ENCODE assay signal across 21 cellular contexts in the genomic region with DNA sequence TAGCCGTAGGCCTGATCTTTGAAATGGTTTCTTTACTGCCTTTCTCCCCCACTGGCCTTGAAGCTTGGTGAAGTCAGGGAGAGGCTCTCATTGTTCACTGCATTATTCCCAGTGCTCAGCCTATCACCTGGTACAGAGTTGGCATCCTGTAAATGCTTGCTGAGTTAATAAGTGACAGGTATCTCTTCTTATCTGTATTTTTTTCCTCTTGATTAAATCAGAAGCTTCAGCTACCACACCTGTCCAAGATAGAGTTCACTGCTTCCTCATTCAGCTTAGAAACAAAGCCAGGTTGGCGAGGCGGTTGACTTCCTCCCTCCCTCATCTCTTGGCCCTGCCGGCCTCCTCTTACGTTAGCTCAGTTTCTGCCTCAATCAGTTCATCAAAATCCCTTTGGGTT.
DNase-seq lines count a peak whose midpoint lies in the region; TF ChIP-seq lines count a peak whose summit lies in the region.
"Had no signal": no experiment of that assay in that cellular context is flagged by ENCODE, and none has a peak within 500 bp of the region (broad histone marks: within the 10 kb centered on the region; RNA-seq: fewer than 3 reads in every experiment).

No MANE protein-coding gene starts in this region.

- in situ Hi-C loops in Caki2 (cut with HindIII; ENCODE audit: low pct_unique_long_range_greater_than_20kb, low sequenced_read_pairs) = no loop called here

- no peak overlapping the region for H3K4me3 Mint-ChIP-seq in endodermal cell
- H3K4me3 Mint-ChIP-seq: activated CD4-positive, alpha-beta memory T cell treated with anti-CD3 and anti-CD28 coated beads, Interleukin-2, amount 10 ng/mL, durations not matched to agents 7 days and 5 days; brain had no signal

- H3K27ac Mint-ChIP-seq in endodermal cell = peak overlapping the region; percentile 5
- H3K27ac Mint-ChIP-seq: activated CD4-positive, alpha-beta memory T cell treated with anti-CD3 and anti-CD28 coated beads, Interleukin-2, amount 10 ng/mL, durations not matched to agents 7 days and 5 days; brain had no signal

- no peaks in the 10 kb centered on the region for H3K27me3 ChIP-seq in endodermal cell (ENCODE audit: control insufficient read depth, insufficient read depth, low read length, poor library complexity, severe bottlenecking)
- H3K27me3 ChIP-seq in parathyroid adenoma (ENCODE audit: control insufficient read depth, insufficient read depth, low read length) = no peaks in the 10 kb centered on the region
- H3K27me3 ChIP-seq: upper lobe of left lung had no signal

- H3K9me3 ChIP-seq in endodermal cell (ENCODE audit: control insufficient read depth, low read length) = peaks cover 16% of the 10 kb centered on the region
- H3K9me3 ChIP-seq in parathyroid adenoma (ENCODE audit: control insufficient read depth, low read length) = no peaks in the 10 kb centered on the region
- H3K9me3 ChIP-seq: upper lobe of left lung had no signal

- H3K9ac ChIP-seq in endodermal cell (ENCODE audit: extremely low read depth, low read length, poor library complexity, severe bottlenecking) = no peak overlapping the region
- no peak overlapping the region for H3K9ac ChIP-seq in parathyroid adenoma

- H2AFZ ChIP-seq in parathyroid adenoma = peak overlapping the region; percentile 25

- H3K9me3 Mint-ChIP-seq in endodermal cell = peaks cover 3% of the 10 kb centered on the region
- H3K9me3 Mint-ChIP-seq: activated CD4-positive, alpha-beta memory T cell treated with anti-CD3 and anti-CD28 coated beads, Interleukin-2, amount 10 ng/mL, durations not matched to agents 7 days and 5 days; activated naive CD4-positive, alpha-beta T cell treated with anti-CD3 and anti-CD28 coated beads, Interleukin-2, amount 50 U/mL, for 72 hours had no signal

- H3K4me1 ChIP-seq in endodermal cell (ENCODE audit: control insufficient read depth, insufficient read depth, low read length) (no peaks in the 10 kb centered on the region), parathyroid adenoma (peaks cover 4% of the 10 kb centered on the region)
- H3K4me1 ChIP-seq: upper lobe of left lung had no signal

- TF ChIP-seq CTCF in endodermal cell (conservative IDR thresholded peaks at IDR 0.05) (no peak), parathyroid adenoma (IDR thresholded peaks at IDR 0.05) (no peak)

- no peak overlapping the region for H3K4me2 ChIP-seq in parathyroid adenoma (ENCODE audit: low read length)

- peak; percentile 64 for DNase-seq in Caki2 (ENCODE audit: low read depth)
- DNase-seq in NCI-H146 treated with DMSO at 0.1 percent for 48 hours (lab: John Stamatoyannopoulos, UW; ENCODE audit: unreplicated experiment) = peak; percentile 19
- DNase-seq in endodermal cell = no peak
- no peak for DNase-seq in NCI-H2196 (lab: John Stamatoyannopoulos, UW; ENCODE audit: unreplicated experiment)
- no peak for DNase-seq in DMS153 treated with DMSO at 0.1 percent for 48 hours (lab: John Stamatoyannopoulos, UW; ENCODE audit: unreplicated experiment)
- no peak for DNase-seq in cerebellum (ENCODE audit: low spot score)
- DNase-seq: activated CD4-positive, alpha-beta memory T cell treated with anti-CD3 and anti-CD28 coated beads, Interleukin-2, amount 10 ng/mL, durations not matched to agents 7 days and 5 days; activated T-cell treated with anti-CD3 and anti-CD28 coated beads, Interleukin-2, amount 50 U/mL, for 48 hours; foreskin fibroblast; GDM1; hypothalamus; Karpas-422; NCI-H1694; NCI-H345; NK-92 treated with Interleukin-12 subunit alpha and Interleukin-12 subunit beta, amount 100 ng/mL, for 24 hours; right cardiac atrium; stimulated activated naive CD8-positive, alpha-beta T cell treated with anti-CD3 and anti-CD28 coated beads, Interleukin-15, Interleukin-2, amounts not matched to agents 100 U/mL and 50 U/mL, for 24 hours; upper lobe of left lung had no signal

- no peak overlapping the region for H3K4me3 ChIP-seq in endodermal cell (ENCODE audit: low read length)
- H3K4me3 ChIP-seq in parathyroid adenoma (ENCODE audit: low read depth, low read length) = no peak overlapping the region
- H3K4me3 ChIP-seq: upper lobe of left lung had no signal

- H3K79me2 ChIP-seq in parathyroid adenoma = no peaks in the 10 kb centered on the region

- H3K36me3 Mint-ChIP-seq in endodermal cell (ENCODE audit: low read depth) = no peaks in the 10 kb centered on the region
- H3K36me3 Mint-ChIP-seq: activated naive CD4-positive, alpha-beta T cell treated with anti-CD3 and anti-CD28 coated beads, Interleukin-2, amount 50 U/mL, for 72 hours; brain had no signal

- H3K27ac ChIP-seq in endodermal cell (ENCODE audit: low read depth, low read length) (no peak overlapping the region), parathyroid adenoma (no peak overlapping the region)
- H3K27ac ChIP-seq: upper lobe of left lung had no signal

- H3K36me3 ChIP-seq in endodermal cell (ENCODE audit: control insufficient read depth, insufficient read depth, low read length) (no peaks in the 10 kb centered on the region), parathyroid adenoma (ENCODE audit: control insufficient read depth, insufficient read depth, low read length) (no peaks in the 10 kb centered on the region)
- H3K36me3 ChIP-seq: upper lobe of left lung had no signal

- peaks cover 13% of the 10 kb centered on the region for H3K4me1 Mint-ChIP-seq in endodermal cell
- H3K4me1 Mint-ChIP-seq: activated CD4-positive, alpha-beta memory T cell treated with anti-CD3 and anti-CD28 coated beads, Interleukin-2, amount 10 ng/mL, durations not matched to agents 7 days and 5 days; brain had no signal

- 83 to 84% methylated on average over 3 to 5 of the region's 5 CpGs for WGBS in endodermal cell (ENCODE audit: insufficient coverage in 1 of 2, insufficient read length in 1 of 2), 2 experiments

- no peaks in the 10 kb centered on the region for H3K27me3 Mint-ChIP-seq in endodermal cell (ENCODE audit: insufficient read depth)
- H3K27me3 Mint-ChIP-seq: activated CD4-positive, alpha-beta memory T cell treated with anti-CD3 and anti-CD28 coated beads, Interleukin-2, amount 10 ng/mL, durations not matched to agents 7 days and 5 days had no signal

Comparison
In these comparisons a context has a peak if more than half of its experiments do, and no peak if none do; other contexts are left out.
1. DNase-seq: peak in Caki2 (single experiment) and NCI-H146 treated with DMSO at 0.1 percent for 48 hours (single experiment); none in endodermal cell (single experiment), NCI-H2196 (single experiment), DMS153 treated with DMSO at 0.1 percent for 48 hours (single experiment) and cerebellum (single experiment).